15 cellular contexts compared by ENCODE assay signal in the genomic region with DNA sequence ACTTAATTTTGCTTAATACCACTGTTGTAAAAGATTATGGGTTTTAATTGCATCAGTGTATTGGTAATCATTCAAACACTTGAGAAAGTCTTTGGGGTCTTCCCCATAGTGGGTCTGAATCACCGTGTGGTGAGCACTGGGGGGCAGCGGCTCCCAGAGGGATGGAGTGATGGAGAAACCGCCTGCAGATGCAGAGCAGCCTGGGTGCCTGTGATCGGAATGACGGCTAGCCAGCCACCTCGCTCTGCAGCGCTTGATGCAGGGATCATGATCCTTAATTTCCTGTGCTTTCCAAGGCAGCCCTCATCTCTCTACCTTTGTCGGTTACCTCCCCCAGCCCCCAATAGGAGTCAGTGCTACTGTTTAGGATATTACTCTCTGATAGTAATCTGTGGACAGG.
DNase-seq lines count a peak whose midpoint lies in the region; ATAC-seq and TF ChIP-seq lines count a peak whose summit lies in the region.
"Had no signal": no experiment of that assay in that cellular context is flagged by ENCODE, and none has a peak within 500 bp of the region (broad histone marks: within the 10 kb centered on the region; RNA-seq: fewer than 3 reads in every experiment).

No MANE protein-coding gene starts in this region.

- peaks cover 3% of the 10 kb centered on the region; the same call in 1 of the 2 replicates for H3K9me3 ChIP-seq in HUES48 (ENCODE audit: control insufficient read depth, insufficient read depth, low read length)
- H3K9me3 ChIP-seq in trophoblast cell (ENCODE audit: insufficient read depth, low read depth, low read length) = peaks cover under 1% of the 10 kb centered on the region

- no peaks in the 10 kb centered on the region for H3K79me1 ChIP-seq in trophoblast cell (ENCODE audit: low read length)

- H3K4me1 Mint-ChIP-seq in brain = peaks cover 44% of the 10 kb centered on the region

- TF ChIP-seq CTCF in brain (conservative IDR thresholded peaks at IDR 0.05) = no peak

- no peak overlapping the region for H4K12ac ChIP-seq in trophoblast cell (ENCODE audit: low read depth, low read length)

- no peak overlapping the region for H3K4me3 Mint-ChIP-seq in brain
- H3K4me3 Mint-ChIP-seq: CD4-positive, CD25-positive, alpha-beta regulatory T cell; IgD-negative memory B cell had no signal

- H3K9ac ChIP-seq in HUES48 (ENCODE audit: low read depth, low read length) = no peak overlapping the region
- no peak overlapping the region for H3K9ac ChIP-seq in trophoblast cell (ENCODE audit: low read length)
- H3K9ac ChIP-seq: BLaER1 treated with 17β-estradiol and CSF1 and Interleukin-3, amounts not matched to agents 10 nM and 100 nM had no signal

- H3K27ac Mint-ChIP-seq in brain = peak overlapping the region in 3 of 5 experiments; percentile 13 to 94 (median 83)
- H3K27ac Mint-ChIP-seq: CD4-positive, CD25-positive, alpha-beta regulatory T cell; IgD-negative memory B cell had no signal

- no CpG with 5 or more reads among the region's 8 CpGs for WGBS in trophoblast cell (ENCODE audit: extremely low coverage, insufficient coverage, insufficient read length)

- H3K36me3 Mint-ChIP-seq in brain = peaks cover 90% of the 10 kb centered on the region

- H3K4me1 ChIP-seq in HUES48 (ENCODE audit: control insufficient read depth, insufficient read depth, low read length) (peaks cover 42% of the 10 kb centered on the region), trophoblast cell (ENCODE audit: control insufficient read depth in 1 of 2, insufficient read depth in 2 of 2, low read length in 2 of 2) (peaks cover 8 to 17% of the 10 kb centered on the region in 2 experiments)

- no peak overlapping the region for H3K4ac ChIP-seq in trophoblast cell (ENCODE audit: low read depth, low read length)

- no peak overlapping the region for H2AK5ac ChIP-seq in trophoblast cell (ENCODE audit: low read length)

- peak overlapping the region; percentile 38 for H3K18ac ChIP-seq in trophoblast cell (ENCODE audit: low read length)

- ATAC-seq in HG02610 (IDR thresholded peaks at IDR 0.05; ENCODE audit: unreplicated experiment) (no peak), GM19467 (IDR thresholded peaks at IDR 0.05; ENCODE audit: unreplicated experiment) (no peak), HG02642 (IDR thresholded peaks at IDR 0.05; ENCODE audit: poor library complexity, unreplicated experiment) (no peak)
- ATAC-seq: GM12878 had no signal

- peaks cover 28 to 72% (median 40%) of the 10 kb centered on the region in 5 experiments for H3K9me3 Mint-ChIP-seq in brain

- no peak overlapping the region for H3K4me3 ChIP-seq in HUES48 (ENCODE audit: low read depth, low read length)
- H3K4me3 ChIP-seq in trophoblast cell (ENCODE audit: low read depth, low read length) = no peak overlapping the region
- H3K4me3 ChIP-seq: BLaER1 treated with 17β-estradiol and CSF1 and Interleukin-3, amounts not matched to agents 10 nM and 100 nM; GM12878 had no signal

- H3K79me2 ChIP-seq in trophoblast cell (ENCODE audit: control insufficient read depth, insufficient read depth, low read length, poor library complexity) = no peaks in the 10 kb centered on the region

- H3K4me2 ChIP-seq in trophoblast cell (ENCODE audit: low read length) = no peak overlapping the region
- H3K4me2 ChIP-seq: BLaER1 treated with 17β-estradiol and CSF1 and Interleukin-3, amounts not matched to agents 10 nM and 100 nM had no signal

- H3K27me3 ChIP-seq in HUES48 (ENCODE audit: control insufficient read depth, insufficient read depth, low read length) (no peaks in the 10 kb centered on the region), trophoblast cell (ENCODE audit: insufficient read depth, low read length) (no peaks in the 10 kb centered on the region)
- H3K27me3 ChIP-seq: BLaER1 treated with 17β-estradiol and CSF1 and Interleukin-3, amounts not matched to agents 10 nM and 100 nM had no signal

- no peak overlapping the region for H3K23ac ChIP-seq in trophoblast cell (ENCODE audit: low read length)

- H3K27ac ChIP-seq in HUES48 (ENCODE audit: low read depth, low read length) (peak overlapping the region; percentile 50), trophoblast cell (ENCODE audit: low read depth, low read length) (no peak overlapping the region)
- H3K27ac ChIP-seq: BLaER1 treated with 17β-estradiol and CSF1 and Interleukin-3, amounts not matched to agents 10 nM and 100 nM had no signal

- H4K8ac ChIP-seq in trophoblast cell (ENCODE audit: low read depth, low read length) = no peak overlapping the region

- H2AFZ ChIP-seq in trophoblast cell (ENCODE audit: insufficient read depth, low read length, poor library complexity) = no peak overlapping the region

- H4K91ac ChIP-seq in trophoblast cell (ENCODE audit: low read depth, low read length) = no peak overlapping the region

- peak overlapping the region; percentile 15 for H3K14ac ChIP-seq in trophoblast cell (ENCODE audit: low read length)

- no peaks in the 10 kb centered on the region for H3K36me3 ChIP-seq in HUES48 (ENCODE audit: control insufficient read depth, insufficient read depth, low read length)
- peaks cover 2 to 4% of the 10 kb centered on the region in 2 experiments for H3K36me3 ChIP-seq in trophoblast cell (ENCODE audit: control insufficient read depth in 1 of 2, insufficient read depth in 2 of 2, low read length in 2 of 2)

- H2BK12ac ChIP-seq in trophoblast cell (ENCODE audit: low read length) = no peak overlapping the region

- H2BK5ac ChIP-seq in trophoblast cell (ENCODE audit: low read depth, low read length, poor library complexity) = no peak overlapping the region

- no peak overlapping the region for H2BK120ac ChIP-seq in trophoblast cell (ENCODE audit: insufficient read depth, low read length, poor library complexity)

- H3K27me3 Mint-ChIP-seq in brain = no peaks in the 10 kb centered on the region
- H3K27me3 Mint-ChIP-seq: IgD-negative memory B cell had no signal

- DNase-seq in left kidney (ENCODE audit: low read depth, low spot score) = peak; percentile 21
- DNase-seq in trophoblast cell = no peak
- DNase-seq in cerebellum (ENCODE audit: low spot score) = no peak
- DNase-seq: ACHN; CD4-positive, CD25-positive, alpha-beta regulatory T cell; DMS79; H7 had no signal
